Comparison of ENCODE assay signal across 22 cellular contexts in the genomic region with DNA sequence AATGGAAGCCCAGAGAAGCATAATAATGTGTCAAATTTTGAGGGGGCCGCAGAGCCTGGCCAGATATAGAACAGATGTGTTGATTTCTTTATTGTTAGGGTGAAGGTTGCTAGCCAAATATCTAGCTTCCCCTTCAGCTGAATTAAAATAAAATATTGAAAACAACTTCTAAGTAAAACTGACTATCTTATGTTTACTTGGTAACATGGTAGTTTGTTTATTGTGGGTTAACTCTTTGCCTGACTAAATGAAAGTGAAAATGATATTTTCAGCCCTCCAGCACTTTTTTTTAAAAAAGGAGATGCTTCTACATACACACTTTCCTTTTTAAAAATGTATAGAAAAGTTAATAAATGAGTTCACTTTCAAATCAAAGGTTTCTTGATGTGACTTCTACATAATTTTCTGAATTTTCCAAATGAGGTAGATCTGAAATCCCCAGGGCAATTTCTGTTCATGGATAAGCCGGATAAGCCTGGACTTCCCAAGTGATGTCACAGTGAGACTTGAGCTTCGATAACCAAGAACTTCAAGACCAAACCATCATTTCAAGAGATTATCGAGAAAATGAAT.
DNase-seq lines count a peak whose midpoint lies in the region; ATAC-seq and TF ChIP-seq lines count a peak whose summit lies in the region.
"Had no signal": no experiment of that assay in that cellular context is flagged by ENCODE, and none has a peak within 500 bp of the region (broad histone marks: within the 10 kb centered on the region; RNA-seq: fewer than 3 reads in every experiment).

No MANE protein-coding gene starts in this region.

- H3K27ac ChIP-seq in right cardiac atrium (ENCODE audit: low read length): no peak overlapping the region
- H3K27ac ChIP-seq: GM23248, left ventricle myocardium inferior, prostate gland, WERI-Rb-1 had no signal

- 58% methylated on average over 4 of the region's 4 CpGs for WGBS in right cardiac atrium

- H3K27me3 Mint-ChIP-seq in activated T-cell treated with anti-CD3 and anti-CD28 coated beads, Interleukin-2, amount 50 U/mL, for 72 hours (ENCODE audit: low read depth): peaks cover 15% of the 10 kb centered on the region
- H3K27me3 Mint-ChIP-seq in T-helper 17 cell (peaks cover 8% of the 10 kb centered on the region), osteocyte (ENCODE audit: unreplicated experiment) (peaks cover 13% of the 10 kb centered on the region)

- H3K4me3 ChIP-seq in right cardiac atrium (ENCODE audit: low read length): no peak overlapping the region
- H3K4me3 ChIP-seq: GM23248, left ventricle myocardium inferior, prostate gland had no signal

- no peak for DNase-seq in activated T-cell treated with anti-CD3 and anti-CD28 coated beads, Interleukin-2, amount 50 U/mL, for 72 hours
- DNase-seq in activated T-cell treated with anti-CD3 and anti-CD28 coated beads for 4 hours (no peak), T-helper 17 cell (no peak), osteocyte (ENCODE audit: extremely low spot score, unreplicated experiment) (no peak), pons (ENCODE audit: low spot score) (no peak), right cardiac atrium (no peak), GOT3 (lab: John Stamatoyannopoulos, UW) (no peak)
- DNase-seq: cerebellar nuclear complex; endodermal cell; foreskin melanocyte; GM23248; left ventricle myocardium inferior; NCI-H2029 treated with DMSO at 0.1 percent for 48 hours; NCI-H748 treated with DMSO at 0.1 percent for 48 hours; RPMI8226; stimulated activated CD4-positive, alpha-beta T cell treated with anti-CD3 and anti-CD28 coated beads, Interleukin-12 subunit alpha, Interleukin-12 subunit beta, amount 100 ng/mL, for 4 hours; stimulated activated naive CD4-positive, alpha-beta T cell treated with Interleukin-2 at 50 U/mL for 16 hours; SW 1271; WERI-Rb-1 had no signal

- H3K27me3 ChIP-seq in right cardiac atrium (ENCODE audit: control insufficient read depth, insufficient read depth): no peaks in the 10 kb centered on the region

- intact Hi-C loops in right cardiac atrium (cut with DNase I): no loop called here

- no peaks in the 10 kb centered on the region for H3K4me1 ChIP-seq in right cardiac atrium (ENCODE audit: control insufficient read depth, insufficient read depth, low read length)
- H3K4me1 ChIP-seq: left ventricle myocardium inferior, prostate gland had no signal

- peak overlapping the region; percentile 92 for H3K27ac Mint-ChIP-seq in activated T-cell treated with anti-CD3 and anti-CD28 coated beads, Interleukin-2, amount 50 U/mL, for 72 hours
- H3K27ac Mint-ChIP-seq in T-helper 17 cell: peak overlapping the region; percentile 73
- H3K27ac Mint-ChIP-seq in osteocyte (ENCODE audit: unreplicated experiment): peak overlapping the region; percentile 70
- H3K27ac Mint-ChIP-seq: endodermal cell had no signal

- TF ChIP-seq CTCF in osteocyte (IDR thresholded peaks at IDR 0.05): no peak

- H3K4me1 Mint-ChIP-seq in activated T-cell treated with anti-CD3 and anti-CD28 coated beads, Interleukin-2, amount 50 U/mL, for 72 hours (ENCODE audit: low read depth): peaks cover 17% of the 10 kb centered on the region
- peaks cover 7% of the 10 kb centered on the region for H3K4me1 Mint-ChIP-seq in T-helper 17 cell
- peaks cover 42% of the 10 kb centered on the region for H3K4me1 Mint-ChIP-seq in osteocyte (ENCODE audit: unreplicated experiment)
- H3K4me1 Mint-ChIP-seq: endodermal cell had no signal

- peak overlapping the region; percentile 3 to 89 for H3K4me3 Mint-ChIP-seq in activated T-cell treated with anti-CD3 and anti-CD28 coated beads, Interleukin-2, amount 50 U/mL, for 72 hours
- no peak overlapping the region for H3K4me3 Mint-ChIP-seq in T-helper 17 cell
- no peak overlapping the region for H3K4me3 Mint-ChIP-seq in osteocyte (ENCODE audit: unreplicated experiment)
- H3K4me3 Mint-ChIP-seq: endodermal cell had no signal

- peaks cover 0 to 2% of the 10 kb centered on the region in 2 donors for H3K36me3 Mint-ChIP-seq in activated T-cell treated with anti-CD3 and anti-CD28 coated beads, Interleukin-2, amount 50 U/mL, for 72 hours (ENCODE audit: insufficient read depth in 2 of 2)
- H3K36me3 Mint-ChIP-seq in T-helper 17 cell (ENCODE audit: low read depth) (peaks cover 3% of the 10 kb centered on the region), osteocyte (ENCODE audit: unreplicated experiment) (peaks cover 4% of the 10 kb centered on the region)

- peaks cover 0 to 4% of the 10 kb centered on the region in 2 donors for H3K9me3 Mint-ChIP-seq in activated T-cell treated with anti-CD3 and anti-CD28 coated beads, Interleukin-2, amount 50 U/mL, for 72 hours
- H3K9me3 Mint-ChIP-seq in osteocyte (ENCODE audit: unreplicated experiment): no peaks in the 10 kb centered on the region
- H3K9me3 Mint-ChIP-seq: endodermal cell had no signal

- H3K9me3 ChIP-seq in T-helper 17 cell (ENCODE audit: control insufficient read depth, low read length, poor library complexity, severe bottlenecking): no peaks in the 10 kb centered on the region
- H3K9me3 ChIP-seq in right cardiac atrium (ENCODE audit: control insufficient read depth, low read length): no peaks in the 10 kb centered on the region
- H3K9me3 ChIP-seq: left ventricle myocardium inferior, prostate gland had no signal

- ATAC-seq in activated T-cell treated with anti-CD3 and anti-CD28 coated beads, Interleukin-2, amount 50 U/mL, for 72 hours (replicated peaks in 1 of 2): peak; percentile 25 to 41
- ATAC-seq in GM21717 (IDR thresholded peaks at IDR 0.05; ENCODE audit: unreplicated experiment): peak; percentile 43
- ATAC-seq in T-helper 17 cell: peak; percentile 59
- ATAC-seq in right cardiac atrium: no peak
- ATAC-seq: HepG2 had no signal

Comparison
In these comparisons a context has a peak if more than half of its experiments do, and no peak if none do; other contexts are left out.
1. ATAC-seq: peak in activated T-cell treated with anti-CD3 and anti-CD28 coated beads, Interleukin-2, amount 50 U/mL, for 72 hours (2 of 2), GM21717 (single experiment) and T-helper 17 cell (single experiment); none in right cardiac atrium (0 of 2).
2. H3K4me3 Mint-ChIP-seq: peak in activated T-cell treated with anti-CD3 and anti-CD28 coated beads, Interleukin-2, amount 50 U/mL, for 72 hours (2 of 2); none in T-helper 17 cell (single experiment) and osteocyte (single experiment).
3. Peak in every context shown above with its lines, with median percentiles within 50 percentile points of each other: H3K27ac Mint-ChIP-seq.